ENCODE assay signal across 2 cellular contexts in the genomic region with DNA sequence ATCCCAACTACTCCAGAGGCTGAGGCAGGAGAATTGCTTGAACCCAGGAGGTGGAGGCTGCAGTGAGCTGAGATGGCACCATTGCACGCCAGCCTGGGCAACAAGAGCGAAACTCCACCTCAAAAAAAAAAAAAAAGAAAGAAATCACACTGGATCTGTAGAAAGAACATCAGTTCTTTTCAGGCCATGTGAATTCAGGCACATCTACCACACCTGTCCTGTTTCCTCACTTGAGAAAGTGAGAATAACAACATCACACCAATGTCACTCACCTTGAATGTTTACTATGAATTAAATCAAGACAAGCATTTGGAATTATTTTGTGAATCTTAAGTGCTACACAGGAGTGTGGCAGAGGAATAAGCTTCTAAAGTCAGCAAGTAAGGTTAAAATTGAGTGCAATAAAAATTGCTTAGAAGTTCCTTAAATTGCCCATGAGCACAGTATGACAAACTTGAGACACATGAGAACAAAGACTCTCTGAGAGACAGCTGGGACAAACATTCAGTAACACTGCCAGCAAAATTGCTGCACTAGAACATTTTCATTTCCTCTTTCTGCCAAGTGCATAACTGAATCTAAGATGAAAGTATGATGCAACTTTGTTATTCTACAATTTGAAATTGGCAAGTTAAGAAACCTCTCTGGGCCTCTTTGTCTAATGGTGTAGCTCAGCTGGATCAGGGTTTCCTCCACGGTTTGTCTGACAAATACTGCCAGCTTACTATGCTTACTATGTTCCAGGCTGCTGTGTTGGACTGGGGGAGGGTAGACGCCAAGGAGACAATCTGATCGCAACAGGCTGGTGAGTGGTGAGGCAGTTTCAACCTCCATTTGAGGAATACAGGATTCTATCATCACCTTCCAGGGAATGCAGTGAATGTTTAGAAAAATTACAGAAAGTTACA.
TF ChIP-seq lines count a peak whose summit lies in the region.

No MANE protein-coding gene starts in this region.

TF ChIP-seq in HEK293, 187 proteins besides CTCF, POLR2A, EP300 and RAD21 (continued from another document and continues in another):
- no peak for TF ChIP-seq ZNF132 (tag by site-specific recombination; IDR thresholded peaks at IDR 0.05; ENCODE audit: borderline replicate concordance)
- TF ChIP-seq WT1 (tag by site-specific recombination; IDR thresholded peaks at IDR 0.05), result no peak
- TF ChIP-seq ZNF670 (tag by site-specific recombination; IDR thresholded peaks at IDR 0.05; ENCODE audit: low read depth), result no peak
- no peak for TF ChIP-seq ZNF184 (tag by site-specific recombination; IDR thresholded peaks at IDR 0.05)
- TF ChIP-seq SCRT1 (tag by site-specific recombination; IDR thresholded peaks at IDR 0.05; ENCODE audit: borderline replicate concordance), result no peak
- 0 out of 2 replicates have a peak, but pooled peaks have one; percentile 24 for TF ChIP-seq ZNF660 (tag by site-specific recombination; IDR thresholded peaks at IDR 0.05)
- no peak for TF ChIP-seq ZNF2 (tag by site-specific recombination; IDR thresholded peaks at IDR 0.05)
- TF ChIP-seq TRIM28 (IDR thresholded peaks at IDR 0.05; ENCODE audit: borderline replicate concordance, low read length), result no peak
- no peak for TF ChIP-seq ZNF48 (tag by site-specific recombination; IDR thresholded peaks at IDR 0.05)
- TF ChIP-seq ZNF366 (tag by site-specific recombination; conservative IDR thresholded peaks at IDR 0.05), result no peak
- TF ChIP-seq, protein P1, sequence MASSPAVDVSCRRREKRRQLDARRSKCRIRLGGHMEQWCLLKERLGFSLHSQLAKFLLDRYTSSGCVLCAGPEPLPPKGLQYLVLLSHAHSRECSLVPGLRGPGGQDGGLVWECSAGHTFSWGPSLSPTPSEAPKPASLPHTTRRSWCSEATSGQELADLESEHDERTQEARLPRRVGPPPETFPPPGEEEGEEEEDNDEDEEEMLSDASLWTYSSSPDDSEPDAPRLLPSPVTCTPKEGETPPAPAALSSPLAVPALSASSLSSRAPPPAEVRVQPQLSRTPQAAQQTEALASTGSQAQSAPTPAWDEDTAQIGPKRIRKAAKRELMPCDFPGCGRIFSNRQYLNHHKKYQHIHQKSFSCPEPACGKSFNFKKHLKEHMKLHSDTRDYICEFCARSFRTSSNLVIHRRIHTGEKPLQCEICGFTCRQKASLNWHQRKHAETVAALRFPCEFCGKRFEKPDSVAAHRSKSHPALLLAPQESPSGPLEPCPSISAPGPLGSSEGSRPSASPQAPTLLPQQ (tag by site-specific recombination; IDR thresholded peaks at IDR 0.05), result no peak
- TF ChIP-seq ZNF610 (tag by site-specific recombination; IDR thresholded peaks at IDR 0.05; ENCODE audit: borderline replicate concordance), result no peak
- TF ChIP-seq, protein P2, sequence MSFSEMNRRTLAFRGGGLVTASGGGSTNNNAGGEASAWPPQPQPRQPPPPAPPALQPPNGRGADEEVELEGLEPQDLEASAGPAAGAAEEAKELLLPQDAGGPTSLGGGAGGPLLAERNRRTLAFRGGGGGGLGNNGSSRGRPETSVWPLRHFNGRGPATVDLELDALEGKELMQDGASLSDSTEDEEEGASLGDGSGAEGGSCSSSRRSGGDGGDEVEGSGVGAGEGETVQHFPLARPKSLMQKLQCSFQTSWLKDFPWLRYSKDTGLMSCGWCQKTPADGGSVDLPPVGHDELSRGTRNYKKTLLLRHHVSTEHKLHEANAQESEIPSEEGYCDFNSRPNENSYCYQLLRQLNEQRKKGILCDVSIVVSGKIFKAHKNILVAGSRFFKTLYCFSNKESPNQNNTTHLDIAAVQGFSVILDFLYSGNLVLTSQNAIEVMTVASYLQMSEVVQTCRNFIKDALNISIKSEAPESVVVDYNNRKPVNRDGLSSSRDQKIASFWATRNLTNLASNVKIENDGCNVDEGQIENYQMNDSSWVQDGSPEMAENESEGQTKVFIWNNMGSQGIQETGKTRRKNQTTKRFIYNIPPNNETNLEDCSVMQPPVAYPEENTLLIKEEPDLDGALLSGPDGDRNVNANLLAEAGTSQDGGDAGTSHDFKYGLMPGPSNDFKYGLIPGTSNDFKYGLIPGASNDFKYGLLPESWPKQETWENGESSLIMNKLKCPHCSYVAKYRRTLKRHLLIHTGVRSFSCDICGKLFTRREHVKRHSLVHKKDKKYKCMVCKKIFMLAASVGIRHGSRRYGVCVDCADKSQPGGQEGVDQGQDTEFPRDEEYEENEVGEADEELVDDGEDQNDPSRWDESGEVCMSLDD (tag by site-specific recombination; IDR thresholded peaks at IDR 0.05), result no peak
- no peak for TF ChIP-seq ZNF112 (tag by site-specific recombination; IDR thresholded peaks at IDR 0.05)
- no peak for TF ChIP-seq ZNF624 (tag by site-specific recombination; IDR thresholded peaks at IDR 0.05)
- TF ChIP-seq ZBTB17 (tag by site-specific recombination; IDR thresholded peaks at IDR 0.05), result 0 out of 2 replicates have a peak, but pooled peaks have one; percentile 11
- TF ChIP-seq, protein P3, sequence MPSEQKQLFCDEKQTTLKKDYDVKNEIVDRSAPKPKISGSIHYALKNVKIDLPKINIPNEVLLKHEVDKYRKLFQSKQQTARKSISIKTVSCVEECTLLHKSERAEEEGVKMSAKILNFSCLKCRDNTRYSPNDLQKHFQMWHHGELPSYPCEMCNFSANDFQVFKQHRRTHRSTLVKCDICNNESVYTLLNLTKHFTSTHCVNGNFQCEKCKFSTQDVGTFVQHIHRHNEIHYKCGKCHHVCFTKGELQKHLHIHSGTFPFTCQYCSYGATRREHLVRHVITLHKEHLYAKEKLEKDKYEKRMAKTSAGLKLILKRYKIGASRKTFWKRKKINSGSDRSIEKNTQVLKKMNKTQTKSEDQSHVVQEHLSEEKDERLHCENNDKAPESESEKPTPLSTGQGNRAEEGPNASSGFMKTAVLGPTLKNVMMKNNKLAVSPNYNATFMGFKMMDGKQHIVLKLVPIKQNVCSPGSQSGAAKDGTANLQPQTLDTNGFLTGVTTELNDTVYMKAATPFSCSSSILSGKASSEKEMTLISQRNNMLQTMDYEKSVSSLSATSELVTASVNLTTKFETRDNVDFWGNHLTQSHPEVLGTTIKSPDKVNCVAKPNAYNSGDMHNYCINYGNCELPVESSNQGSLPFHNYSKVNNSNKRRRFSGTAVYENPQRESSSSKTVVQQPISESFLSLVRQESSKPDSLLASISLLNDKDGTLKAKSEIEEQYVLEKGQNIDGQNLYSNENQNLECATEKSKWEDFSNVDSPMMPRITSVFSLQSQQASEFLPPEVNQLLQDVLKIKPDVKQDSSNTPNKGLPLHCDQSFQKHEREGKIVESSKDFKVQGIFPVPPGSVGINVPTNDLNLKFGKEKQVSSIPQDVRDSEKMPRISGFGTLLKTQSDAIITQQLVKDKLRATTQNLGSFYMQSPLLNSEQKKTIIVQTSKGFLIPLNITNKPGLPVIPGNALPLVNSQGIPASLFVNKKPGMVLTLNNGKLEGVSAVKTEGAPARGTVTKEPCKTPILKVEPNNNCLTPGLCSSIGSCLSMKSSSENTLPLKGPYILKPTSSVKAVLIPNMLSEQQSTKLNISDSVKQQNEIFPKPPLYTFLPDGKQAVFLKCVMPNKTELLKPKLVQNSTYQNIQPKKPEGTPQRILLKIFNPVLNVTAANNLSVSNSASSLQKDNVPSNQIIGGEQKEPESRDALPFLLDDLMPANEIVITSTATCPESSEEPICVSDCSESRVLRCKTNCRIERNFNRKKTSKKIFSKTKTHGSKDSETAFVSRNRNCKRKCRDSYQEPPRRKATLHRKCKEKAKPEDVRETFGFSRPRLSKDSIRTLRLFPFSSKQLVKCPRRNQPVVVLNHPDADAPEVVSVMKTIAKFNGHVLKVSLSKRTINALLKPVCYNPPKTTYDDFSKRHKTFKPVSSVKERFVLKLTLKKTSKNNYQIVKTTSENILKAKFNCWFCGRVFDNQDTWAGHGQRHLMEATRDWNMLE (tag by site-specific recombination; conservative IDR thresholded peaks at IDR 0.05; ENCODE audit: low read depth), result no peak

TF ChIP-seq in endothelial cell of umbilical vein, 7 proteins besides CTCF, POLR2A, EP300 and RAD21 (continued from another document):
- TF ChIP-seq JUN (IDR thresholded peaks at IDR 0.05; ENCODE audit: borderline replicate concordance, insufficient read depth, insufficient read length, low read depth), result peak; percentile 18
- TF ChIP-seq MYC (IDR thresholded peaks at IDR 0.05; ENCODE audit: low read depth, low read length), result no peak
- peak; percentile 19 for TF ChIP-seq POLR2AphosphoS5 (IDR thresholded peaks at IDR 0.05; ENCODE audit: insufficient read depth, low read depth, low read length)
- TF ChIP-seq, protein P4, sequence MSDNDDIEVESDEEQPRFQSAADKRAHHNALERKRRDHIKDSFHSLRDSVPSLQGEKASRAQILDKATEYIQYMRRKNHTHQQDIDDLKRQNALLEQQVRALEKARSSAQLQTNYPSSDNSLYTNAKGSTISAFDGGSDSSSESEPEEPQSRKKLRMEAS (IDR thresholded peaks at IDR 0.05; ENCODE audit: insufficient read depth, insufficient read length), result no peak
- no peak for TF ChIP-seq GATA2 (IDR thresholded peaks at IDR 0.05; ENCODE audit: insufficient read depth, insufficient read length, low read depth, low read length)
- no peak for TF ChIP-seq FOS (IDR thresholded peaks at IDR 0.05; ENCODE audit: borderline replicate concordance, insufficient read depth, low read length)
